7 cellular contexts compared by ENCODE assay signal in genomic region chr20:63864545-63864977, GRCh38. TPM values are rescaled to one million over a fixed set of nuclear protein-coding genes. Genes with fewer than 3 reads are reported as not detected.
DNase-seq lines count a peak whose midpoint lies in the region; ATAC-seq and TF ChIP-seq lines count a peak whose summit lies in the region.

No MANE protein-coding gene starts in this region.

- H3K4me1 ChIP-seq in suprapubic skin, result peaks cover 28% of the 10 kb centered on the region

- H3K4me3 Mint-ChIP-seq in activated T-helper 1 cell treated with anti-CD3 and anti-CD28 coated beads, Interleukin-12 subunit alpha, Interleukin-12 subunit beta, Interleukin-2, Interleukin-4 antibody, amounts not matched to agents 30 ng/mL and 10 ng/mL and 1 ng/mL, durations not matched to agents 14 hours and 24 hours and 36 hours, result peak overlapping the region; percentile 96
- peak overlapping the region; percentile 91 to 98 (median 97) for H3K4me3 Mint-ChIP-seq in immature natural killer cell

- no peaks in the 10 kb centered on the region for H3K27me3 ChIP-seq in suprapubic skin

- DNase-seq in activated T-helper 1 cell treated with anti-CD3 and anti-CD28 coated beads, Interleukin-12 subunit alpha, Interleukin-12 subunit beta, Interleukin-2, Interleukin-4 antibody, amounts not matched to agents 30 ng/mL and 10 ng/mL and 1 ng/mL, durations not matched to agents 14 hours and 24 hours and 36 hours (ENCODE audit: low spot score), result no peak
- no peak for DNase-seq in immature natural killer cell
- DNase-seq in suprapubic skin (ENCODE audit: low spot score in 2 of 2), result no peak
- no peak for DNase-seq in NCI-H748 treated with DMSO at 0.1 percent for 48 hours (lab: John Stamatoyannopoulos, UW)
- no peak for DNase-seq in AG08396 (ENCODE audit: low spot score)
- DNase-seq in left colon, result no peak

- H3K4me1 Mint-ChIP-seq in activated T-helper 1 cell treated with anti-CD3 and anti-CD28 coated beads, Interleukin-12 subunit alpha, Interleukin-12 subunit beta, Interleukin-2, Interleukin-4 antibody, amounts not matched to agents 30 ng/mL and 10 ng/mL and 1 ng/mL, durations not matched to agents 14 hours and 24 hours and 36 hours (ENCODE audit: low read depth), result peaks cover 19% of the 10 kb centered on the region
- peaks cover 31 to 37% of the 10 kb centered on the region in 2 donors for H3K4me1 Mint-ChIP-seq in immature natural killer cell

- TF ChIP-seq POLR2A in suprapubic skin (IDR thresholded peaks at IDR 0.05), result no peak

- ATAC-seq in HG02840 (IDR thresholded peaks at IDR 0.05; ENCODE audit: low FRiP score, unreplicated experiment) (peak; percentile 1), left colon (no peak)

- no peaks in the 10 kb centered on the region for H3K9me3 ChIP-seq in suprapubic skin

- H3K36me3 Mint-ChIP-seq in activated T-helper 1 cell treated with anti-CD3 and anti-CD28 coated beads, Interleukin-12 subunit alpha, Interleukin-12 subunit beta, Interleukin-2, Interleukin-4 antibody, amounts not matched to agents 30 ng/mL and 10 ng/mL and 1 ng/mL, durations not matched to agents 14 hours and 24 hours and 36 hours (ENCODE audit: low read depth), result peaks cover 23% of the 10 kb centered on the region
- H3K36me3 Mint-ChIP-seq in immature natural killer cell, result peaks cover 5 to 9% (median 5%) of the 10 kb centered on the region in 3 donors

- H3K27ac ChIP-seq in suprapubic skin, result peak overlapping the region; percentile 99

- H3K4me3 ChIP-seq in suprapubic skin, result peak overlapping the region; percentile 90

- intact Hi-C loops in activated T-helper 1 cell treated with anti-CD3 and anti-CD28 coated beads, Interleukin-12 subunit alpha, Interleukin-12 subunit beta, Interleukin-2, Interleukin-4 antibody, amounts not matched to agents 30 ng/mL and 10 ng/mL and 1 ng/mL, durations not matched to agents 14 hours and 24 hours and 36 hours (cut with micrococcal nuclease), result loop anchor here (1.0 to 2.0 kb wide), 5 partner anchors 14 to 238 kb away; partner anchors contain the start of gene GMEB2
- intact Hi-C loops in left colon (cut with DNase I, micrococcal nuclease), result no loop called here

- peak overlapping the region; percentile 96 for H3K27ac Mint-ChIP-seq in activated T-helper 1 cell treated with anti-CD3 and anti-CD28 coated beads, Interleukin-12 subunit alpha, Interleukin-12 subunit beta, Interleukin-2, Interleukin-4 antibody, amounts not matched to agents 30 ng/mL and 10 ng/mL and 1 ng/mL, durations not matched to agents 14 hours and 24 hours and 36 hours
- H3K27ac Mint-ChIP-seq in immature natural killer cell, result peak overlapping the region; percentile 91 to 98 (median 95)

- H3K27me3 Mint-ChIP-seq in activated T-helper 1 cell treated with anti-CD3 and anti-CD28 coated beads, Interleukin-12 subunit alpha, Interleukin-12 subunit beta, Interleukin-2, Interleukin-4 antibody, amounts not matched to agents 30 ng/mL and 10 ng/mL and 1 ng/mL, durations not matched to agents 14 hours and 24 hours and 36 hours (ENCODE audit: insufficient read depth), result no peaks in the 10 kb centered on the region
- peaks cover 8 to 17% (median 9%) of the 10 kb centered on the region in 3 donors for H3K27me3 Mint-ChIP-seq in immature natural killer cell (ENCODE audit: low read depth in 3 of 3)

- H3K9me3 Mint-ChIP-seq in activated T-helper 1 cell treated with anti-CD3 and anti-CD28 coated beads, Interleukin-12 subunit alpha, Interleukin-12 subunit beta, Interleukin-2, Interleukin-4 antibody, amounts not matched to agents 30 ng/mL and 10 ng/mL and 1 ng/mL, durations not matched to agents 14 hours and 24 hours and 36 hours, result no peaks in the 10 kb centered on the region
- H3K9me3 Mint-ChIP-seq in immature natural killer cell, result no peaks in the 10 kb centered on the region

- peaks cover 31% of the 10 kb centered on the region for H3K36me3 ChIP-seq in suprapubic skin

- no peak for TF ChIP-seq CTCF in suprapubic skin (IDR thresholded peaks at IDR 0.05)

- TF ChIP-seq EP300 in suprapubic skin (IDR thresholded peaks at IDR 0.05), result no peak

- 0% methylated on average over 21 of the region's 25 CpGs for WGBS in suprapubic skin

RNA-seq across cellular contexts. Expression of gene TPD52L2, which starts 0.5 kb away (rescaled TPM):
- 65.9 and 73.2 TPM in 2 replicates for total RNA-seq in activated T-helper 1 cell treated with anti-CD3 and anti-CD28 coated beads, Interleukin-12 subunit alpha, Interleukin-12 subunit beta, Interleukin-2, Interleukin-4 antibody, amounts not matched to agents 30 ng/mL and 10 ng/mL and 1 ng/mL, durations not matched to agents 14 hours and 24 hours and 36 hours
- 10 to 100 TPM; 67.5 to 90.8 (median 79.3) TPM for polyA plus RNA-seq in immature natural killer cell
- 10 to 100 TPM; 66.5 to 87.4 (median 74.1) TPM for total RNA-seq in suprapubic skin
- total RNA-seq in left colon, result 10 to 100 TPM; 49.5 to 58.5 TPM

RNA-seq across cellular contexts. Expression of gene ABHD16B, which starts 3.3 kb away (rescaled TPM):
- total RNA-seq in activated T-helper 1 cell treated with anti-CD3 and anti-CD28 coated beads, Interleukin-12 subunit alpha, Interleukin-12 subunit beta, Interleukin-2, Interleukin-4 antibody, amounts not matched to agents 30 ng/mL and 10 ng/mL and 1 ng/mL, durations not matched to agents 14 hours and 24 hours and 36 hours, result not detected in 2 replicates
- polyA plus RNA-seq in immature natural killer cell, result under 1 TPM in 1 of 3 donors, not detected in 2; 0.34 TPM
- total RNA-seq in suprapubic skin (not detected), left colon (not detected)

RNA-seq across cellular contexts. Expression of gene DNAJC5, which starts 30.4 kb away (rescaled TPM):
- 47.5 and 48.2 TPM in 2 replicates for total RNA-seq in activated T-helper 1 cell treated with anti-CD3 and anti-CD28 coated beads, Interleukin-12 subunit alpha, Interleukin-12 subunit beta, Interleukin-2, Interleukin-4 antibody, amounts not matched to agents 30 ng/mL and 10 ng/mL and 1 ng/mL, durations not matched to agents 14 hours and 24 hours and 36 hours
- polyA plus RNA-seq in immature natural killer cell, result 1 to 10 TPM; 1.4 to 8.2 (median 2.9) TPM
- total RNA-seq in suprapubic skin (10 to 100 TPM; 36.4 to 62.0 (median 53.7) TPM), left colon (10 to 100 TPM; 55.3 to 79.4 TPM)

RNA-seq across cellular contexts. Expression of gene ZBTB46, which starts 33.5 kb away (rescaled TPM):
- 1.1 and 1.2 TPM in 2 replicates for total RNA-seq in activated T-helper 1 cell treated with anti-CD3 and anti-CD28 coated beads, Interleukin-12 subunit alpha, Interleukin-12 subunit beta, Interleukin-2, Interleukin-4 antibody, amounts not matched to agents 30 ng/mL and 10 ng/mL and 1 ng/mL, durations not matched to agents 14 hours and 24 hours and 36 hours
- under 1 TPM; 0.16 to 0.32 (median 0.32) TPM for polyA plus RNA-seq in immature natural killer cell
- total RNA-seq in suprapubic skin (1 to 10 TPM; 3.4 to 5.1 (median 4.4) TPM), left colon (1 to 10 TPM; 3.0 to 5.6 TPM)
